In genomic region chr7:32997966-32998362, GRCh38 we compare ENCODE assay signal across 8 cellular contexts. TPM values are rescaled to one million over a fixed set of nuclear protein-coding genes. Genes with fewer than 3 reads are reported as not detected.
DNase-seq lines count a peak whose midpoint lies in the region; ATAC-seq, FAIRE-seq and TF ChIP-seq lines count a peak whose summit lies in the region.
"Not testable (repeated sequence)": the region's sequence is repeated elsewhere in the genome, so short reads cannot be mapped to it uniquely, and the experiment has no call there.

No MANE protein-coding gene starts in this region.

- H3K9ac ChIP-seq in Loucy (ENCODE audit: low read depth, low read length, poor library complexity, severe bottlenecking); H1 (replicated peaks in 1 of 4; ENCODE audit: extremely low read depth in 1 of 4, low read depth in 3 of 4, low read length in 3 of 4); skeletal muscle satellite cell (ENCODE audit: low read depth, low read length): not testable (repeated sequence)

- H3K79me1 ChIP-seq in H1 (ENCODE audit: low read depth, low read length), result not testable (repeated sequence)

- H4K5ac ChIP-seq in H1 (ENCODE audit: insufficient read length, low read depth, low read length), result not testable (repeated sequence)

- ATAC-seq in GM21723 (IDR thresholded peaks at IDR 0.05; ENCODE audit: unreplicated experiment), result peak; percentile 21

- not testable (repeated sequence) for H3K36me3 Mint-ChIP-seq in activated naive CD4-positive, alpha-beta T cell treated with anti-CD3 and anti-CD28 coated beads for 36 hours (ENCODE audit: low read depth); nephron (ENCODE audit: low read depth)

- intact Hi-C loops in activated naive CD4-positive, alpha-beta T cell treated with anti-CD3 and anti-CD28 coated beads for 36 hours (cut with micrococcal nuclease), result not testable (repeated sequence)

- H3K18ac ChIP-seq in H1 (ENCODE audit: extremely low read depth, low read length), result not testable (repeated sequence)

- H3K79me2 ChIP-seq in ACC112 (ENCODE audit: control insufficient read depth, insufficient read depth, low read length, unreplicated experiment); Loucy (ENCODE audit: insufficient read depth, low read length); H1 (ENCODE audit: control insufficient read depth in 1 of 2, insufficient read depth in 2 of 2, low read length in 2 of 2): not testable (repeated sequence)

- FAIRE-seq in H1 (lab: Jason Lieb, UNC), result peak; percentile 58

- H2BK5ac ChIP-seq in H1 (ENCODE audit: low read depth, low read length), result not testable (repeated sequence)

- not testable (repeated sequence) for H2AFZ ChIP-seq in ACC112 (ENCODE audit: low read length, unreplicated experiment); H1 (ENCODE audit: low read length)
- H2AFZ ChIP-seq in Loucy (ENCODE audit: low read length), result peak overlapping the region; percentile 73

- not testable (repeated sequence) for H3F3A ChIP-seq in Loucy (ENCODE audit: low read depth)

- TF ChIP-seq RAD21 in H1 (IDR thresholded peaks at IDR 0.05 in 1 of 2, conservative IDR thresholded peaks at IDR 0.05 in 1 of 2; ENCODE audit: low read depth in 2 of 2, low read length in 2 of 2), result not testable (repeated sequence)

- POLR2A ChIA-PET in H1 (lab: Charles Lee; ENCODE audit: partially characterized antibody), result not testable (repeated sequence)

- H2BK120ac ChIP-seq in H1 (replicated peaks; ENCODE audit: low read depth, low read length), result not testable (repeated sequence)

- not testable (repeated sequence) for H2BK15ac ChIP-seq in H1 (ENCODE audit: low read length)

- not testable (repeated sequence) for H3K27me3 ChIP-seq in ACC112 (ENCODE audit: insufficient read depth, low read length); Loucy (ENCODE audit: insufficient read depth, low read length, poor library complexity, severe bottlenecking); H1 (replicated peaks in 1 of 4; ENCODE audit: control insufficient read depth in 3 of 4, extremely low read depth in 1 of 4, insufficient read depth in 3 of 4, low read length in 3 of 4); right atrium auricular region; skeletal muscle satellite cell (ENCODE audit: control insufficient read depth, insufficient read depth, low read length)

- not testable (repeated sequence) for H3K9me3 ChIP-seq in Loucy (ENCODE audit: insufficient read depth, low read depth, low read length); H1 (ENCODE audit: insufficient read depth in 2 of 2, low read depth in 1 of 2, low read length in 1 of 2); right atrium auricular region; skeletal muscle satellite cell (replicated peaks; ENCODE audit: low read length)

- not testable (repeated sequence) for H3K23ac ChIP-seq in H1 (ENCODE audit: insufficient read length)

- peak overlapping the region; percentile 15 for H3K4me3 Mint-ChIP-seq in activated naive CD4-positive, alpha-beta T cell treated with anti-CD3 and anti-CD28 coated beads for 36 hours
- peak overlapping the region; percentile 19 to 62 (median 59) for H3K4me3 Mint-ChIP-seq in nephron

- TF ChIP-seq EP300 in H1 (IDR thresholded peaks at IDR 0.05; ENCODE audit: borderline replicate concordance in 1 of 2, low read depth in 2 of 2, low read length in 2 of 2), result not testable (repeated sequence)

- not testable (repeated sequence) for H3K56ac ChIP-seq in H1 (replicated peaks; ENCODE audit: insufficient read length, low read depth, low read length)

- H2BK20ac ChIP-seq in H1 (ENCODE audit: low read length), result not testable (repeated sequence)

- not testable (repeated sequence) for H2AK5ac ChIP-seq in H1 (ENCODE audit: low read depth, low read length)

- TF ChIP-seq POLR2A in H1 (IDR thresholded peaks at IDR 0.05; ENCODE audit: control extremely low read depth in 1 of 2, low read depth in 2 of 2, low read length in 2 of 2), result not testable (repeated sequence)

- H3K9me3 Mint-ChIP-seq in activated naive CD4-positive, alpha-beta T cell treated with anti-CD3 and anti-CD28 coated beads for 36 hours; nephron: not testable (repeated sequence)

- not testable (repeated sequence) for H4K8ac ChIP-seq in H1 (ENCODE audit: extremely low read depth, insufficient read depth, low read length)

- peaks cover 14% of the 10 kb centered on the region for H3K4me1 Mint-ChIP-seq in activated naive CD4-positive, alpha-beta T cell treated with anti-CD3 and anti-CD28 coated beads for 36 hours (ENCODE audit: low read depth)
- H3K4me1 Mint-ChIP-seq in nephron, result peaks cover 31% of the 10 kb centered on the region

- CTCF ChIA-PET in activated naive CD4-positive, alpha-beta T cell treated with anti-CD3 and anti-CD28 coated beads for 36 hours (lab: Charles Lee); H1 (lab: Charles Lee; ENCODE audit: partially characterized antibody): not testable (repeated sequence)

- H3K23me2 ChIP-seq in H1 (ENCODE audit: low read depth, low read length), result not testable (repeated sequence)

- H4K91ac ChIP-seq in H1 (replicated peaks; ENCODE audit: insufficient read length, low read length), result not testable (repeated sequence)

- TF ChIP-seq CTCF in Loucy (conservative IDR thresholded peaks at IDR 0.05; ENCODE audit: low read length); H1 (IDR thresholded peaks at IDR 0.05; ENCODE audit: control extremely low read depth in 1 of 3, insufficient read depth in 1 of 3, low read depth in 1 of 3, low read length in 3 of 3); right atrium auricular region (IDR thresholded peaks at IDR 0.05); nephron (IDR thresholded peaks at IDR 0.05; ENCODE audit: unreplicated experiment in 3 of 3): not testable (repeated sequence)

- not testable (repeated sequence) for H3K27ac Mint-ChIP-seq in activated naive CD4-positive, alpha-beta T cell treated with anti-CD3 and anti-CD28 coated beads for 36 hours
- H3K27ac Mint-ChIP-seq in nephron, result peak overlapping the region; percentile 98 to 100 (median 99)

- not testable (repeated sequence) for H3K4ac ChIP-seq in H1 (replicated peaks; ENCODE audit: insufficient read length, low read depth, low read length)

- H3K4me3 ChIP-seq in ACC112 (ENCODE audit: low read depth, low read length) (peak overlapping the region; percentile 29; the same call in 1 of the 2 replicates), right atrium auricular region (peak overlapping the region in 1 of 2 donors; percentile 31)
- H3K4me3 ChIP-seq in Loucy (ENCODE audit: low read length, poor library complexity, severe bottlenecking); H1 (ENCODE audit: extremely low read depth in 1 of 4, insufficient read depth in 2 of 4, low read depth in 3 of 4, low read length in 4 of 4); skeletal muscle satellite cell (ENCODE audit: low read length): not testable (repeated sequence)

- peak overlapping the region; percentile 62 for H3K4me2 ChIP-seq in Loucy (ENCODE audit: low read depth, low read length, poor library complexity, severe bottlenecking)
- peak overlapping the region; percentile 19 to 42; a peak in 1 of 4 replicates for H3K4me2 ChIP-seq in H1 (ENCODE audit: insufficient read depth in 1 of 2, low read depth in 2 of 2, low read length in 2 of 2)
- H3K4me2 ChIP-seq in skeletal muscle satellite cell (ENCODE audit: low read length), result peak overlapping the region; percentile 44

- H3K27me3 Mint-ChIP-seq in activated naive CD4-positive, alpha-beta T cell treated with anti-CD3 and anti-CD28 coated beads for 36 hours (ENCODE audit: low read depth), result peaks cover 14% of the 10 kb centered on the region
- not testable (repeated sequence) for H3K27me3 Mint-ChIP-seq in nephron (ENCODE audit: low read depth)

- 80% methylated on average over 3 of the region's 4 CpGs; no CpG with 5 or more reads in 1 of the 2 experiments for WGBS in H1 (ENCODE audit: extremely low coverage in 1 of 2, insufficient coverage in 1 of 2, insufficient read length in 1 of 2, insufficient replicate concordance in 2 of 2, low coverage in 1 of 2, low lambda C conversion rate in 2 of 2, missing lambda C conversion rate in 1 of 2), 2 experiments

- not testable (repeated sequence) for H3K14ac ChIP-seq in H1 (ENCODE audit: insufficient read length)

- DNase-seq in activated naive CD4-positive, alpha-beta T cell treated with anti-CD3 and anti-CD28 coated beads for 36 hours; H1 (ENCODE audit: low read depth in 1 of 2, low spot score in 2 of 2); right atrium auricular region (ENCODE audit: low spot score): not testable (repeated sequence)

- not testable (repeated sequence) for H4K20me1 ChIP-seq in Loucy (ENCODE audit: insufficient read depth, low read length, poor library complexity, severe bottlenecking); H1 (replicated peaks in 1 of 2; ENCODE audit: control insufficient read depth in 1 of 2, insufficient read depth in 2 of 2, low read length in 2 of 2)

- H2BK12ac ChIP-seq in H1 (ENCODE audit: low read depth, low read length), result not testable (repeated sequence)

- H3K4me1 ChIP-seq in ACC112 (ENCODE audit: control insufficient read depth, insufficient read depth, low read length, unreplicated experiment), result peaks cover 11% of the 10 kb centered on the region
- H3K4me1 ChIP-seq in Loucy (ENCODE audit: insufficient read depth, low read length, poor library complexity, severe bottlenecking); H1 (replicated peaks in 1 of 4; ENCODE audit: control insufficient read depth in 3 of 4, insufficient read depth in 4 of 4, low read length in 3 of 4); skeletal muscle satellite cell (ENCODE audit: control insufficient read depth, insufficient read depth, low read length): not testable (repeated sequence)
- H3K4me1 ChIP-seq in right atrium auricular region, result peaks cover 0 to 13% of the 10 kb centered on the region in 2 donors

- not testable (repeated sequence) for H3K27ac ChIP-seq in ACC112 (ENCODE audit: low read depth, low read length); H1 (ENCODE audit: low read depth, low read length)
- peak overlapping the region; percentile 21 to 73 for H3K27ac ChIP-seq in right atrium auricular region

- not testable (repeated sequence) for H3K9me2 ChIP-seq in Loucy (replicated peaks; ENCODE audit: low read depth, low read length)

- H3K36me3 ChIP-seq in ACC112 (ENCODE audit: insufficient read depth, low read length); Loucy (ENCODE audit: insufficient read depth, low read length); H1 (ENCODE audit: control insufficient read depth in 2 of 4, insufficient read depth in 4 of 4, low read length in 3 of 4); right atrium auricular region; skeletal muscle satellite cell (ENCODE audit: insufficient read depth, low read length): not testable (repeated sequence)

RNA-seq across cellular contexts. Expression of gene FKBP9, which starts 40.7 kb away (rescaled TPM):
- total RNA-seq in activated naive CD4-positive, alpha-beta T cell treated with anti-CD3 and anti-CD28 coated beads for 36 hours, result under 1 TPM; 0.62 to 0.64 TPM
- 9.9 and 10.1 TPM in 2 replicates for total RNA-seq in H1 (2021; fragmentation: NEBNext Ultra II Directional; extraction: Animal tissue kit (Norgen Biotek cat#: 25700))
- polyA plus RNA-seq in H1 (2011; rRNA removed), result 7.2 and 7.9 TPM in 2 replicates
- polyA plus RNA-seq in H1 (2011; cell fraction: cytosol; rRNA removed), result 5.5 TPM
- 4.8 TPM for polyA plus RNA-seq in H1 (2011; cell fraction: nucleus; rRNA removed)
- 9.6 to 11.3 TPM (median 10.4 TPM) in 4 replicates for polyA plus RNA-seq in H1 (2012, experiment 1 of 2)
- polyA plus RNA-seq in H1 (2012, experiment 2 of 2), result 2.3 TPM
- 9.8 TPM for polyA plus RNA-seq in H1 (2013, experiment 1 of 2)
- polyA plus RNA-seq in H1 (2013, experiment 2 of 2), result 10.3 TPM
- 7.8 and 17.5 TPM in 2 replicates for polyA minus RNA-seq in H1 (2011; rRNA and poly(A)+ RNA removed)
- polyA minus RNA-seq in H1 (2011; cell fraction: cytosol; rRNA and poly(A)+ RNA removed), result 10.3 TPM
- polyA minus RNA-seq in H1 (2011; cell fraction: nucleus; rRNA and poly(A)+ RNA removed), result 10.6 TPM
- total RNA-seq in right atrium auricular region, result 100 to 1,000 TPM in 1 of 2 donors, 10 to 100 TPM in 1; 73.3 to 129 TPM
- 173 and 235 TPM in 2 replicates for total RNA-seq in skeletal muscle satellite cell (2012; rRNA removed)
